ENCODE assay signal across 12 cellular contexts in the genomic region with DNA sequence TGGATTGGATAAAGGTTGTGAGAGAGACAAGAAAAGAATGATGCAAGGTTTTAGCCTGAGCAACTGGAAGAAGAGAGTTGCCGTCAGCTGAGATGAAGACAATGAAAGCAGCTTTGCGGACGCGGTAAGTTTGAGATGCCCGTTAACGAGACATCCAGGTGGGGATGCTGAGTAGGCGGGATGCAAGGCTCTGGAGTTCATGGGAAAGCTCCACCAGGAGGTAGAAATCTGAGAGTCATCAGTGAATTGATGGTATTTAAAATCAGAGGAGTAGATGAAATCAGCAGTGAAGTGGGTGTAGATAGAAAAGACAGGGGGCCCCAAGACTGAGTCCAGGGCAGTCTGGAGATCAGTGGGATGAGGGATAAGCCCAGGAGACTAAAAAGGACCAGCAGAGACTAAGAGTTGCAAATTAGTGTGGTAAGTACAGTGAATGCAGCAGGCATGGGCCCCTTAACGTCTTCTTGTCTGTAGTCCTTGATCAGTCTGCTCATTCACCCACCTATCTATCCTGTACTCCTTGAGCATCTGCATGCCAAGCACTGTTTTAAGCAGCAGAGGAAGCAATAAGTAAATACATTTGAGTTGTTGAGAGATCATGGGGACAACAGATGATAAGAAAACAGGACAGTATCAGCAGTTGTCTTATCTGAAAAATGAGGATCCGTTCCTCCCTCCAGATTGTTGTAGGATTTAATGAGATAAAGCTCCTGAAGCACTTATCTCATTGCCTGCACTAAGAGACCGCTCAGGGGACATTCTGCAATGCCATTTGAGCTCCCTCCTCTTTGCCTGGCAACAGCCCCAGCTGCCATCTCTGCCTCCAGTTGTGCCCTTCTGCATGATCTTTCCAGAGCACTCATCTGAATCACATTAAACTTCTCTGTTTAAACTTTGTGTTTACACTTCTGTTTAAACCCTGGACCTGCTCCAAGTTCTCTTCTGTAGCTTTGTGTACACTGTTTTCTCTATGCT.
DNase-seq lines count a peak whose midpoint lies in the region; ATAC-seq, FAIRE-seq and TF ChIP-seq lines count a peak whose summit lies in the region.
"Had no signal": no experiment of that assay in that cellular context is flagged by ENCODE, and none has a peak within 500 bp of the region (broad histone marks: within the 10 kb centered on the region; RNA-seq: fewer than 3 reads in every experiment).

No MANE protein-coding gene starts in this region.

- no peak overlapping the region for H3K27ac ChIP-seq in IMR-90 (ENCODE audit: insufficient read depth, low read length)
- H3K27ac ChIP-seq in cingulate gyrus (ENCODE audit: low read depth, low read length): peak overlapping the region; percentile 71
- no peak overlapping the region for H3K27ac ChIP-seq in pancreas

- TF ChIP-seq POLR2A in IMR-90 (IDR thresholded peaks at IDR 0.05; ENCODE audit: low read depth, low read length): no peak

- no peaks in the 10 kb centered on the region for H3K27me3 ChIP-seq in IMR-90 (ENCODE audit: control insufficient read depth, insufficient read depth, low read length)
- no peaks in the 10 kb centered on the region for H3K27me3 ChIP-seq in pancreas

- in situ Hi-C loops in IMR-90 (cut with MboI; ENCODE audit: low sequenced_read_pairs): no loop called here
- in situ Hi-C loops in GM13976 (cut with MboI; ENCODE audit: low sequenced_read_pairs, unreplicated experiment): loop anchor here (25.0 kb wide), 1 partner anchor 251 kb away; no protein-coding TSS in a partner anchor

- POLR2A ChIA-PET in IMR-90 (lab: Charles Lee; ENCODE audit: unreplicated experiment): no interaction called here

- CTCF ChIA-PET in IMR-90 (lab: Yijun Ruan, JAX): interaction anchor here (0.6 kb wide), 2 partner anchors 12 to 320 kb away, joined by 3 read pairs; no protein-coding TSS in a partner anchor

- ATAC-seq in IMR-90 (ENCODE audit: low read depth) (peak; percentile 74), pancreas (peak in 3 of 4 donors; percentile 64 to 91 (median 86)), GM21381 (IDR thresholded peaks at IDR 0.05; ENCODE audit: unreplicated experiment) (no peak)
- ATAC-seq: esophagus mucosa had no signal

- H3K4ac ChIP-seq in IMR-90 (ENCODE audit: low read depth, low read length): no peak overlapping the region

- no peaks in the 10 kb centered on the region for H3K79me1 ChIP-seq in IMR-90 (ENCODE audit: low read depth in 1 of 2, low read length in 2 of 2)

- no peak for TF ChIP-seq RAD21 in IMR-90 (IDR thresholded peaks at IDR 0.05; ENCODE audit: low read length)

- 100% methylated on average over 2 of the region's 10 CpGs; no CpG with 5 or more reads in 1 of the 2 experiments for WGBS in IMR-90 (ENCODE audit: extremely low coverage in 2 of 2, insufficient read length in 1 of 2), 2 experiments
- WGBS in pancreas, 2 donors: 76 to 77% methylated on average over 10 of the region's 10 CpGs

- no peak overlapping the region for H3K9ac ChIP-seq in IMR-90 (ENCODE audit: low read depth, low read length)

- no peak overlapping the region for H2BK15ac ChIP-seq in IMR-90 (ENCODE audit: low read depth, low read length)

- no peak overlapping the region for H4K91ac ChIP-seq in IMR-90 (ENCODE audit: insufficient read depth, low read depth, low read length)

- intact Hi-C loops in IMR-90 (cut with micrococcal nuclease): no loop called here
- intact Hi-C loops in pancreas (cut with DNase I): no loop called here

- no peak overlapping the region for H2AK5ac ChIP-seq in IMR-90 (ENCODE audit: low read depth, low read length)

- dilution Hi-C loops in IMR-90 (cut with HindIII; ENCODE audit: low sequenced_read_pairs, unreplicated experiment): no loop called here

- no peak overlapping the region for H4K5ac ChIP-seq in IMR-90 (ENCODE audit: low read depth, low read length)

- H4K20me1 ChIP-seq in IMR-90 (ENCODE audit: insufficient read depth, low read length): no peaks in the 10 kb centered on the region

- H2AK9ac ChIP-seq in IMR-90 (replicated peaks; ENCODE audit: low read depth, low read length, poor library complexity): no peak overlapping the region

- no peak for TF ChIP-seq CTCF in IMR-90 (conservative IDR thresholded peaks at IDR 0.05; ENCODE audit: low read depth, low read length)
- TF ChIP-seq CTCF in pancreas (IDR thresholded peaks at IDR 0.05): no peak
- TF ChIP-seq CTCF in GM13976 (IDR thresholded peaks at IDR 0.05; ENCODE audit: borderline replicate concordance, control extremely low read depth, extremely low read depth, insufficient read depth, missing control alignments): no peak

- peaks cover 13% of the 10 kb centered on the region; the same call in 1 of the 2 replicates for H3K4me1 ChIP-seq in IMR-90 (ENCODE audit: control insufficient read depth, insufficient read depth, low read length)
- H3K4me1 ChIP-seq in pancreas: peaks cover 0 to 6% (median 5%) of the 10 kb centered on the region in 3 donors

- H3K9me3 ChIP-seq in IMR-90 (ENCODE audit: control insufficient read depth, insufficient read depth, low read length): no peaks in the 10 kb centered on the region
- H3K9me3 ChIP-seq in pancreas: no peaks in the 10 kb centered on the region

- DNase-seq in IMR-90: peak; percentile 57
- peak; percentile 31 for DNase-seq in NCI-H524 treated with DMSO at 0.1 percent for 48 hours (lab: John Stamatoyannopoulos, UW)
- DNase-seq in pancreas: peak in 1 of 6 donors; percentile 13
- no peak for DNase-seq in effector CD8-positive, alpha-beta T cell (lab: John Stamatoyannopoulos, UW)
- no peak for DNase-seq in GM13976 (ENCODE audit: low spot score)
- DNase-seq: activated CD4-positive, CD25-positive, alpha-beta regulatory T cell; activated naive CD8-positive, alpha-beta T cell treated with anti-CD3 and anti-CD28 coated beads, Interleukin-2, amount 10 ng/mL, durations not matched to agents 7 days and 5 days; kidney had no signal

- no peak overlapping the region; the same call in 1 of the 2 replicates for H2BK20ac ChIP-seq in IMR-90 (ENCODE audit: low read depth, low read length)

- no peak overlapping the region for H3K4me2 ChIP-seq in IMR-90 (ENCODE audit: low read depth, low read length)

- 0 out of 2 replicates have a peak overlapping the region, but pooled peaks have one; percentile 26 for H3K14ac ChIP-seq in IMR-90 (replicated peaks; ENCODE audit: low read depth, low read length)

- H3K4me3 ChIP-seq in IMR-90 (ENCODE audit: insufficient read depth, low read depth, low read length): no peak overlapping the region
- no peak overlapping the region for H3K4me3 ChIP-seq in pancreas

- no TSS peak for BruUV-seq in IMR-90 (replicated peaks; lab: Mats Ljungman, UMichigan)

- H3K36me3 ChIP-seq in IMR-90 (ENCODE audit: control insufficient read depth, insufficient read depth, low read length): peaks cover 11% of the 10 kb centered on the region
- peaks cover 0 to 4% (median 0%) of the 10 kb centered on the region in 3 donors for H3K36me3 ChIP-seq in pancreas

- H2BK120ac ChIP-seq in IMR-90 (ENCODE audit: low read depth, low read length): no peak overlapping the region

- H3K18ac ChIP-seq in IMR-90 (ENCODE audit: low read depth, low read length): no peak overlapping the region

- H2AFZ ChIP-seq in IMR-90 (replicated peaks; ENCODE audit: low read length, poor library complexity): no peak overlapping the region

- no peak overlapping the region for H3K56ac ChIP-seq in IMR-90 (ENCODE audit: extremely low read depth, insufficient read depth, low read length)

- H3K23ac ChIP-seq in IMR-90 (ENCODE audit: low read depth, low read length): no peak overlapping the region

- H4K8ac ChIP-seq in IMR-90 (ENCODE audit: low read depth in 2 of 2, low read length in 2 of 2): no peak overlapping the region

- peaks cover 12% of the 10 kb centered on the region for H3K9me1 ChIP-seq in IMR-90 (ENCODE audit: insufficient read depth, low read length)

- no peak for FAIRE-seq in pancreas (lab: Jason Lieb, UNC)
- FAIRE-seq: G401.6, kidney had no signal

- H2BK5ac ChIP-seq in IMR-90 (ENCODE audit: low read depth, low read length, poor library complexity, severe bottlenecking): no peak overlapping the region

TF ChIP-seq in IMR-90, 13 proteins besides CTCF, POLR2A, EP300 and RAD21:
- TF ChIP-seq RFX5 (IDR thresholded peaks at IDR 0.05; ENCODE audit: low read depth, low read length): no peak
- TF ChIP-seq MAZ (IDR thresholded peaks at IDR 0.05; ENCODE audit: borderline replicate concordance, low read depth, low read length): no peak
- TF ChIP-seq NFE2L2 (IDR thresholded peaks at IDR 0.05; ENCODE audit: low read depth, low read length): no peak
- TF ChIP-seq, protein P1, sequence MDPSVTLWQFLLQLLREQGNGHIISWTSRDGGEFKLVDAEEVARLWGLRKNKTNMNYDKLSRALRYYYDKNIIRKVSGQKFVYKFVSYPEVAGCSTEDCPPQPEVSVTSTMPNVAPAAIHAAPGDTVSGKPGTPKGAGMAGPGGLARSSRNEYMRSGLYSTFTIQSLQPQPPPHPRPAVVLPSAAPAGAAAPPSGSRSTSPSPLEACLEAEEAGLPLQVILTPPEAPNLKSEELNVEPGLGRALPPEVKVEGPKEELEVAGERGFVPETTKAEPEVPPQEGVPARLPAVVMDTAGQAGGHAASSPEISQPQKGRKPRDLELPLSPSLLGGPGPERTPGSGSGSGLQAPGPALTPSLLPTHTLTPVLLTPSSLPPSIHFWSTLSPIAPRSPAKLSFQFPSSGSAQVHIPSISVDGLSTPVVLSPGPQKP (IDR thresholded peaks at IDR 0.05; ENCODE audit: borderline replicate concordance, low read depth, low read length): no peak
- TF ChIP-seq FOS (IDR thresholded peaks at IDR 0.05; ENCODE audit: low read depth, low read length): no peak
- TF ChIP-seq, protein P2, sequence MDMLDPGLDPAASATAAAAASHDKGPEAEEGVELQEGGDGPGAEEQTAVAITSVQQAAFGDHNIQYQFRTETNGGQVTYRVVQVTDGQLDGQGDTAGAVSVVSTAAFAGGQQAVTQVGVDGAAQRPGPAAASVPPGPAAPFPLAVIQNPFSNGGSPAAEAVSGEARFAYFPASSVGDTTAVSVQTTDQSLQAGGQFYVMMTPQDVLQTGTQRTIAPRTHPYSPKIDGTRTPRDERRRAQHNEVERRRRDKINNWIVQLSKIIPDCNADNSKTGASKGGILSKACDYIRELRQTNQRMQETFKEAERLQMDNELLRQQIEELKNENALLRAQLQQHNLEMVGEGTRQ (IDR thresholded peaks at IDR 0.05; ENCODE audit: low read depth, low read length): no peak
- no peak for TF ChIP-seq MXI1 (IDR thresholded peaks at IDR 0.05; ENCODE audit: borderline replicate concordance, low read depth, low read length)
- no peak for TF ChIP-seq CEBPB (IDR thresholded peaks at IDR 0.05; ENCODE audit: low read depth, low read length)
- TF ChIP-seq MAFK (IDR thresholded peaks at IDR 0.05; ENCODE audit: low read depth, low read length): no peak
- no peak for TF ChIP-seq RCOR1 (IDR thresholded peaks at IDR 0.05; ENCODE audit: insufficient replicate concordance, low read length)
- no peak for TF ChIP-seq SMC3 (IDR thresholded peaks at IDR 0.05; ENCODE audit: low read depth, low read length)
- TF ChIP-seq BHLHE40 (IDR thresholded peaks at IDR 0.05; ENCODE audit: low read depth, low read length): no peak
- TF ChIP-seq CHD1 (IDR thresholded peaks at IDR 0.05; ENCODE audit: low read depth, low read length): no peak

Comparison
In these comparisons a context has a peak if more than half of its experiments do, and no peak if none do; other contexts are left out.
1. DNase-seq: peak in IMR-90 (single experiment) and NCI-H524 treated with DMSO at 0.1 percent for 48 hours (single experiment); none in effector CD8-positive, alpha-beta T cell (single experiment) and GM13976 (single experiment).